20 cellular contexts compared by ENCODE assay signal in the genomic region with DNA sequence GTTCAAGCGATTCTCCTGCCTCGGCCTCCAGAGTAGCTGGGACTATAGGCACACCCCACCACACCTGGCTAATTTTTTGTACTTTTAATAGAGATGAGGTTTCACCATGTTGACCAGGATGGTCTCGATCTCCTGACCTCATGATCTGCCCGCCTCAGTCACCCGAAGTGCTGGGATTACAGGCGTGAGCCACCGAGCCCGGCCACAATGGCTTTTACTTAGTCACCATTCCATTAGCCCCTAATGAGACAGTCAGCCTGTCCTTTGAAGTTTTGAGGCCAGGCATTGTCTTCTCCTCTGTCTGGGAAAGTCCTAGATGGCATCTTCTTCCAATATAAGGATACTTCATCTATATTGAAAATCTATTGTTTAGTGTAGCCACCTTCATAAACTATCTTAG.
"Had no signal": no experiment of that assay in that cellular context is flagged by ENCODE, and none has a peak within 500 bp of the region (broad histone marks: within the 10 kb centered on the region; RNA-seq: fewer than 3 reads in every experiment).

No MANE protein-coding gene starts in this region.

- DNase-seq: stimulated activated CD4-positive, alpha-beta T cell treated with anti-CD3 and anti-CD28 coated beads, Interleukin-2, amount 100 ng/mL, for 48 hours; stimulated activated CD4-positive, alpha-beta T cell treated with anti-CD3 and anti-CD28 coated beads, Interleukin-4, amount 100 ng/mL, for 1 hour; stimulated activated CD4-positive, alpha-beta T cell treated with anti-CD3 and anti-CD28 coated beads, Interleukin-4, amount 100 ng/mL, for 24 hours; stimulated activated CD4-positive, alpha-beta T cell treated with anti-CD3 and anti-CD28 coated beads, Interleukin-4, amount 100 ng/mL, for 4 hours; stimulated activated CD8-positive, alpha-beta memory T cell treated with anti-CD3 and anti-CD28 coated beads, Interleukin-4, amount 100 ng/mL, for 48 hours; stimulated activated naive B cell treated with anti-CD40 and anti-IgM and Interleukin-4, amounts not matched to agents 10 μg/mL and 1 μg/mL and 100 μg/mL, for 72 hours; stimulated activated naive CD4-positive, alpha-beta T cell; stimulated activated naive CD4-positive, alpha-beta T cell treated with Interleukin-2 at 50 U/mL for 16 hours; stimulated activated naive CD8-positive, alpha-beta T cell treated with anti-CD3 and anti-CD28 coated beads, Interleukin-15, amount 100 ng/mL, for 72 hours; stimulated activated naive CD8-positive, alpha-beta T cell treated with anti-CD3 and anti-CD28 coated beads, Interleukin-15, Interleukin-2, amounts not matched to agents 100 U/mL and 50 U/mL, for 24 hours; stomach; substantia nigra; testis; thyroid gland; tibial artery; transverse colon; trophoblast cell; upper lobe of left lung; upper lobe of right lung; uterus had no signal
